15 cellular contexts compared by ENCODE assay signal in genomic region chr5:1002836-1003235, GRCh38. TPM values are rescaled to one million over a fixed set of nuclear protein-coding genes. Genes with fewer than 3 reads are reported as not detected.
DNase-seq lines count a peak whose midpoint lies in the region; ATAC-seq and TF ChIP-seq lines count a peak whose summit lies in the region.
"Had no signal": no experiment of that assay in that cellular context is flagged by ENCODE, and none has a peak within 500 bp of the region (broad histone marks: within the 10 kb centered on the region; RNA-seq: fewer than 3 reads in every experiment).

No MANE protein-coding gene starts in this region.

- H2AFZ ChIP-seq in HCT116 (ENCODE audit: low read depth, low read length, poor library complexity, severe bottlenecking): no peak overlapping the region

- H3K27me3 ChIP-seq in HCT116 (ENCODE audit: insufficient read depth, low read length): peaks cover 26% of the 10 kb centered on the region; the same call in 1 of the 2 replicates
- H3K27me3 ChIP-seq: uterus had no signal

- no peak for ATAC-seq in HCT116
- ATAC-seq: psoas muscle had no signal

- H3K27ac Mint-ChIP-seq in activated CD4-positive, alpha-beta memory T cell treated with anti-CD3 and anti-CD28 coated beads for 36 hours: no peak overlapping the region
- no peak overlapping the region for H3K27ac Mint-ChIP-seq in activated CD4-positive, alpha-beta memory T cell treated with anti-CD3 and anti-CD28 coated beads, Interleukin-2, amount 10 ng/mL, durations not matched to agents 7 days and 5 days
- H3K27ac Mint-ChIP-seq in endothelial cell (ENCODE audit: unreplicated experiment): peak overlapping the region; percentile 43
- H3K27ac Mint-ChIP-seq: naive B cell; stimulated activated naive CD8-positive, alpha-beta T cell treated with anti-CD3 and anti-CD28 coated beads, Interleukin-15, Interleukin-2, amounts not matched to agents 100 ng/mL and 50 ng/mL, for 24 hours had no signal

- no peak overlapping the region for H3K9ac ChIP-seq in HCT116 (ENCODE audit: low read length)

- CTCF ChIA-PET in activated CD4-positive, alpha-beta memory T cell treated with anti-CD3 and anti-CD28 coated beads for 36 hours (lab: Charles Lee): no interaction called here
- CTCF ChIA-PET in activated CD4-positive, alpha-beta memory T cell treated with anti-CD3 and anti-CD28 coated beads, Interleukin-2, amount 10 ng/mL, durations not matched to agents 7 days and 5 days (lab: Charles Lee): no interaction called here
- CTCF ChIA-PET in HCT116 (lab: Charles Lee): no interaction called here

- no peaks in the 10 kb centered on the region for H4K20me1 ChIP-seq in HCT116 (ENCODE audit: insufficient read depth)

- no peaks in the 10 kb centered on the region for H3K36me3 Mint-ChIP-seq in activated CD4-positive, alpha-beta memory T cell treated with anti-CD3 and anti-CD28 coated beads for 36 hours
- no peaks in the 10 kb centered on the region for H3K36me3 Mint-ChIP-seq in activated CD4-positive, alpha-beta memory T cell treated with anti-CD3 and anti-CD28 coated beads, Interleukin-2, amount 10 ng/mL, durations not matched to agents 7 days and 5 days (ENCODE audit: low read depth)
- no peaks in the 10 kb centered on the region for H3K36me3 Mint-ChIP-seq in endothelial cell (ENCODE audit: low read depth, unreplicated experiment)

- TF ChIP-seq CTCF in HCT116 (IDR thresholded peaks at IDR 0.05 in 2 of 3, conservative IDR thresholded peaks at IDR 0.05 in 1 of 3; ENCODE audit: borderline replicate concordance in 1 of 3, insufficient read depth in 1 of 3, low read depth in 2 of 3, low read length in 2 of 3) (no peak), endothelial cell (IDR thresholded peaks at IDR 0.05; ENCODE audit: unreplicated experiment) (no peak)

- POLR2A ChIA-PET in activated CD4-positive, alpha-beta memory T cell treated with anti-CD3 and anti-CD28 coated beads for 36 hours (lab: Charles Lee): no interaction called here
- POLR2A ChIA-PET in activated CD4-positive, alpha-beta memory T cell treated with anti-CD3 and anti-CD28 coated beads, Interleukin-2, amount 10 ng/mL, durations not matched to agents 7 days and 5 days (lab: Charles Lee): no interaction called here
- POLR2A ChIA-PET in HCT116 (lab: Charles Lee): no interaction called here

- H3K4me2 ChIP-seq in HCT116 (ENCODE audit: low read length): peak overlapping the region; percentile 89

- BruUV-seq in HCT116 (replicated peaks; lab: Mats Ljungman, UMichigan): no TSS peak

- H3K4me1 ChIP-seq in HCT116 (ENCODE audit: control insufficient read depth in 1 of 2, insufficient read depth in 2 of 2, low read length in 2 of 2): peaks cover 28 to 38% of the 10 kb centered on the region in 2 experiments
- H3K4me1 ChIP-seq: psoas muscle, uterus had no signal

- intact Hi-C loops in activated CD4-positive, alpha-beta memory T cell treated with anti-CD3 and anti-CD28 coated beads for 36 hours (cut with micrococcal nuclease): no loop called here
- intact Hi-C loops in HCT116 (cut with micrococcal nuclease): loop anchor here (10.0 kb wide), 1 partner anchor 162 kb away; no protein-coding TSS in a partner anchor

- H3K27me3 Mint-ChIP-seq in activated CD4-positive, alpha-beta memory T cell treated with anti-CD3 and anti-CD28 coated beads for 36 hours: peaks cover 32% of the 10 kb centered on the region
- peaks cover 41% of the 10 kb centered on the region for H3K27me3 Mint-ChIP-seq in activated CD4-positive, alpha-beta memory T cell treated with anti-CD3 and anti-CD28 coated beads, Interleukin-2, amount 10 ng/mL, durations not matched to agents 7 days and 5 days
- H3K27me3 Mint-ChIP-seq in endothelial cell (ENCODE audit: unreplicated experiment): peaks cover 17% of the 10 kb centered on the region

- no peaks in the 10 kb centered on the region for H3K36me3 ChIP-seq in HCT116 (ENCODE audit: control insufficient read depth in 1 of 2, insufficient read depth in 2 of 2, low read length in 2 of 2)
- H3K36me3 ChIP-seq: uterus had no signal

- H3K4me3 Mint-ChIP-seq in activated CD4-positive, alpha-beta memory T cell treated with anti-CD3 and anti-CD28 coated beads for 36 hours: no peak overlapping the region
- H3K4me3 Mint-ChIP-seq in activated CD4-positive, alpha-beta memory T cell treated with anti-CD3 and anti-CD28 coated beads, Interleukin-2, amount 10 ng/mL, durations not matched to agents 7 days and 5 days: no peak overlapping the region
- peak overlapping the region; percentile 47 for H3K4me3 Mint-ChIP-seq in endothelial cell (ENCODE audit: unreplicated experiment)
- H3K4me3 Mint-ChIP-seq: stimulated activated naive CD8-positive, alpha-beta T cell treated with anti-CD3 and anti-CD28 coated beads, Interleukin-15, Interleukin-2, amounts not matched to agents 100 ng/mL and 50 ng/mL, for 24 hours had no signal

- RAD21 ChIA-PET in HCT116 (lab: Charles Lee; ENCODE audit: low non-redundant PET in 1 of 2, low total read pairs in 2 of 2, uncharacterized antibody in 2 of 2, unreplicated experiment in 2 of 2): no interaction called here

- no peak overlapping the region for H3K4me3 ChIP-seq in HCT116 (replicated peaks in 1 of 2; ENCODE audit: low read depth in 1 of 2, low read length in 2 of 2)
- H3K4me3 ChIP-seq: psoas muscle, uterus had no signal

- H3K79me2 ChIP-seq in HCT116 (ENCODE audit: insufficient read depth, low read length): no peaks in the 10 kb centered on the region

- TF ChIP-seq POLR2A in HCT116 (IDR thresholded peaks at IDR 0.05; ENCODE audit: borderline replicate concordance, extremely low read depth, insufficient read depth, insufficient read length): no peak

- no peaks in the 10 kb centered on the region for H3K9me3 ChIP-seq in HCT116 (ENCODE audit: control insufficient read depth in 1 of 2, insufficient read depth in 1 of 2, low read depth in 1 of 2, low read length in 2 of 2)
- H3K9me3 ChIP-seq: psoas muscle, uterus had no signal

- H3K9me2 ChIP-seq in HCT116 (ENCODE audit: insufficient read depth): no peaks in the 10 kb centered on the region

- H3K9me3 Mint-ChIP-seq in activated CD4-positive, alpha-beta memory T cell treated with anti-CD3 and anti-CD28 coated beads for 36 hours: no peaks in the 10 kb centered on the region
- H3K9me3 Mint-ChIP-seq in activated CD4-positive, alpha-beta memory T cell treated with anti-CD3 and anti-CD28 coated beads, Interleukin-2, amount 10 ng/mL, durations not matched to agents 7 days and 5 days: no peaks in the 10 kb centered on the region
- no peaks in the 10 kb centered on the region for H3K9me3 Mint-ChIP-seq in endothelial cell (ENCODE audit: unreplicated experiment)
- H3K9me3 Mint-ChIP-seq: naive B cell; stimulated activated naive CD8-positive, alpha-beta T cell treated with anti-CD3 and anti-CD28 coated beads, Interleukin-15, Interleukin-2, amounts not matched to agents 100 ng/mL and 50 ng/mL, for 24 hours had no signal

- H3K4me1 Mint-ChIP-seq in activated CD4-positive, alpha-beta memory T cell treated with anti-CD3 and anti-CD28 coated beads for 36 hours (ENCODE audit: low read depth): peaks cover 23% of the 10 kb centered on the region
- peaks cover 30% of the 10 kb centered on the region for H3K4me1 Mint-ChIP-seq in activated CD4-positive, alpha-beta memory T cell treated with anti-CD3 and anti-CD28 coated beads, Interleukin-2, amount 10 ng/mL, durations not matched to agents 7 days and 5 days
- peaks cover 9% of the 10 kb centered on the region for H3K4me1 Mint-ChIP-seq in endothelial cell (ENCODE audit: unreplicated experiment)

- DNase-seq in activated CD4-positive, alpha-beta memory T cell treated with anti-CD3 and anti-CD28 coated beads for 36 hours: peak; percentile 1
- no peak for DNase-seq in activated CD4-positive, alpha-beta memory T cell treated with anti-CD3 and anti-CD28 coated beads, Interleukin-2, amount 10 ng/mL, durations not matched to agents 7 days and 5 days
- DNase-seq in HCT116 (ENCODE audit: low read depth, low spot score) (no peak), endothelial cell (ENCODE audit: low spot score) (no peak), occipital lobe (lab: John Stamatoyannopoulos, UW) (no peak), NCI-H82 (lab: John Stamatoyannopoulos, UW) (no peak)
- peak; percentile 14 for DNase-seq in stimulated activated CD8-positive, alpha-beta memory T cell treated with anti-CD3 and anti-CD28 coated beads, Interleukin-4, amount 100 ng/mL, for 48 hours
- no peak for DNase-seq in stimulated activated naive CD4-positive, alpha-beta T cell treated with Interleukin-2 at 50 U/mL for 16 hours (lab: John Stamatoyannopoulos, UW)
- DNase-seq: activated gamma-delta T cell treated with Interleukin-2 at 50 U/mL for 16 hours; foreskin melanocyte; naive B cell; stimulated activated CD4-positive, alpha-beta T cell treated with anti-CD3 and anti-CD28 coated beads, Interleukin-12 subunit alpha, Interleukin-12 subunit beta, amount 100 ng/mL, for 4 hours had no signal

- H3K27ac ChIP-seq in HCT116 (ENCODE audit: low read depth, low read length): no peak overlapping the region
- H3K27ac ChIP-seq: psoas muscle, uterus had no signal

- TF ChIP-seq RAD21 in HCT116 (IDR thresholded peaks at IDR 0.05; ENCODE audit: low read depth): no peak

TF ChIP-seq in HCT116, 20 proteins besides CTCF, POLR2A, EP300 and RAD21 (continues in another document):
- no peak for TF ChIP-seq MAX (IDR thresholded peaks at IDR 0.05)
- no peak for TF ChIP-seq TCF7L2 (IDR thresholded peaks at IDR 0.05; ENCODE audit: borderline replicate concordance, extremely low read depth, insufficient read depth, insufficient read length)
- no peak for TF ChIP-seq ZNF274 (IDR thresholded peaks at IDR 0.05; ENCODE audit: low read depth, low read length)
- TF ChIP-seq EZH2 (IDR thresholded peaks at IDR 0.05): no peak
- TF ChIP-seq ZFX (IDR thresholded peaks at IDR 0.05): no peak
- TF ChIP-seq CEBPB (IDR thresholded peaks at IDR 0.05; ENCODE audit: low read depth): no peak
- TF ChIP-seq FOSL1 (IDR thresholded peaks at IDR 0.05; ENCODE audit: low read depth): no peak
- no peak for TF ChIP-seq JUND (IDR thresholded peaks at IDR 0.05)

RNA-seq across cellular contexts. Expression of gene NKD2, which starts 5.8 kb away (rescaled TPM):
- 1 to 10 TPM in 1 of 2 experiments, under 1 TPM in 1; 0.41 to 1.1 TPM for total RNA-seq in activated CD4-positive, alpha-beta memory T cell treated with anti-CD3 and anti-CD28 coated beads for 36 hours
- total RNA-seq in activated CD4-positive, alpha-beta memory T cell treated with anti-CD3 and anti-CD28 coated beads, Interleukin-2, amount 10 ng/mL, durations not matched to agents 7 days and 5 days: 1 to 10 TPM; 3.6 to 3.7 TPM
- total RNA-seq in HCT116 (2021; ENCODE audit: unreplicated experiment): 20.4 TPM
- polyA plus RNA-seq in HCT116 (2012): 15.7 and 19.0 TPM in 2 replicates
- 1.8 TPM for total RNA-seq in endothelial cell (ENCODE audit: unreplicated experiment)
- 3.0 TPM for total RNA-seq in occipital lobe

Comparison
In these comparisons a context has a peak if more than half of its experiments do, and no peak if none do; other contexts are left out.
1. DNase-seq: peak in activated CD4-positive, alpha-beta memory T cell treated with anti-CD3 and anti-CD28 coated beads for 36 hours (single experiment) and stimulated activated CD8-positive, alpha-beta memory T cell treated with anti-CD3 and anti-CD28 coated beads, Interleukin-4, amount 100 ng/mL, for 48 hours (single experiment); none in activated CD4-positive, alpha-beta memory T cell treated with anti-CD3 and anti-CD28 coated beads, Interleukin-2, amount 10 ng/mL, durations not matched to agents 7 days and 5 days (single experiment), HCT116 (single experiment), endothelial cell (single experiment), stimulated activated naive CD4-positive, alpha-beta T cell treated with Interleukin-2 at 50 U/mL for 16 hours (single experiment), occipital lobe (single experiment) and NCI-H82 (single experiment).